Comparison of ENCODE assay signal across 29 cellular contexts in genomic region chr3:58731673-58732072, GRCh38.
"Had no signal": no experiment of that assay in that cellular context is flagged by ENCODE, and none has a peak within 500 bp of the region (broad histone marks: within the 10 kb centered on the region; RNA-seq: fewer than 3 reads in every experiment).

No MANE protein-coding gene starts in this region.

- FAIRE-seq: colon, keratinocyte had no signal

- ATAC-seq: activated CD4-positive, alpha-beta T cell treated with anti-CD3 and anti-CD28 coated beads for 36 hours; heart left ventricle; left colon; lower lobe of right lung; naive thymus-derived CD4-positive, alpha-beta T cell had no signal

- H3K27ac Mint-ChIP-seq: activated B cell treated with CpG ODN at 0.5 μM for 24 hours; activated CD4-positive, alpha-beta T cell treated with anti-CD3 and anti-CD28 coated beads for 36 hours; activated naive CD8-positive, alpha-beta T cell; activated T-cell treated with anti-CD3 and anti-CD28 coated beads, Interleukin-2, amount 50 U/mL, for 24 hours; activated T-helper 2 cell treated with anti-CD3 and anti-CD28 coated beads, Interferon-gamma antibody, Interleukin-2, Interleukin-4, amounts not matched to agents 10 μg/mL and 5 μg/mL and 100 μg/mL, durations not matched to agents 14 hours and 24 hours and 36 hours; endodermal cell; naive thymus-derived CD4-positive, alpha-beta T cell; stimulated activated naive CD8-positive, alpha-beta T cell treated with anti-CD3 and anti-CD28 coated beads, Interleukin-15, Interleukin-2, amounts not matched to agents 100 ng/mL and 50 ng/mL, for 24 hours had no signal

- H3K9me3 Mint-ChIP-seq: activated B cell treated with CpG ODN at 0.5 μM for 24 hours; activated T-cell treated with anti-CD3 and anti-CD28 coated beads, Interleukin-2, amount 50 U/mL, for 24 hours; activated T-helper 2 cell treated with anti-CD3 and anti-CD28 coated beads, Interferon-gamma antibody, Interleukin-2, Interleukin-4, amounts not matched to agents 10 μg/mL and 5 μg/mL and 100 μg/mL, durations not matched to agents 14 hours and 24 hours and 36 hours; endodermal cell; stimulated activated naive CD8-positive, alpha-beta T cell treated with anti-CD3 and anti-CD28 coated beads, Interleukin-15, Interleukin-2, amounts not matched to agents 100 ng/mL and 50 ng/mL, for 24 hours had no signal

- H3K4me3 Mint-ChIP-seq: activated B cell treated with CpG ODN at 0.5 μM for 24 hours; activated CD4-positive, alpha-beta T cell treated with anti-CD3 and anti-CD28 coated beads for 36 hours; activated naive CD8-positive, alpha-beta T cell; activated T-cell treated with anti-CD3 and anti-CD28 coated beads, Interleukin-2, amount 50 U/mL, for 24 hours; central memory CD8-positive, alpha-beta T cell; endodermal cell; naive thymus-derived CD4-positive, alpha-beta T cell; neural crest cell; stimulated activated naive CD8-positive, alpha-beta T cell treated with anti-CD3 and anti-CD28 coated beads, Interleukin-15, Interleukin-2, amounts not matched to agents 100 ng/mL and 50 ng/mL, for 24 hours had no signal

- H3K27ac ChIP-seq: adrenal gland, ascending aorta, dorsolateral prefrontal cortex, heart left ventricle, lower lobe of right lung, tibial nerve had no signal

- H3K36me3 Mint-ChIP-seq: activated naive CD8-positive, alpha-beta T cell; naive thymus-derived CD4-positive, alpha-beta T cell had no signal

- H3K4me1 Mint-ChIP-seq: activated B cell treated with CpG ODN at 0.5 μM for 24 hours; activated CD4-positive, alpha-beta T cell treated with anti-CD3 and anti-CD28 coated beads for 36 hours; central memory CD8-positive, alpha-beta T cell; endodermal cell; naive thymus-derived CD4-positive, alpha-beta T cell; neural crest cell had no signal

- H3K27me3 ChIP-seq: adrenal gland, ascending aorta, dorsolateral prefrontal cortex, tibial nerve had no signal

- H3K4me1 ChIP-seq: adrenal gland, ascending aorta, heart left ventricle, lower lobe of right lung, tibial nerve had no signal

- H3K4me3 ChIP-seq: adrenal gland, ascending aorta, dorsolateral prefrontal cortex, heart left ventricle, lower lobe of right lung, tibial nerve had no signal

- DNase-seq: activated B cell treated with CpG ODN at 0.5 μM for 24 hours; activated CD4-positive, alpha-beta T cell treated with anti-CD3 and anti-CD28 coated beads for 36 hours; activated CD4-positive, alpha-beta T cell treated with anti-CD3 and anti-CD28 coated beads, Interleukin-2, amount 50 U/mL, for 4 hours; activated CD8-positive, alpha-beta memory T cell treated with anti-CD3 and anti-CD28 coated beads for 24 hours; activated CD8-positive, alpha-beta memory T cell treated with anti-CD3 and anti-CD28 coated beads, Interleukin-2, amount 50 U/mL, for 4 hours; activated naive CD4-positive, alpha-beta T cell; activated T-cell treated with anti-CD3 and anti-CD28 coated beads, Interleukin-2, amount 50 U/mL, for 24 hours; adrenal gland; dorsolateral prefrontal cortex; endodermal cell; heart left ventricle; left colon; lower lobe of right lung; naive thymus-derived CD4-positive, alpha-beta T cell; occipital lobe; retina; stimulated activated CD4-positive, alpha-beta T cell treated with anti-CD3 and anti-CD28 coated beads, Interleukin-12 subunit alpha, Interleukin-12 subunit beta, amount 100 ng/mL, for 4 hours; stimulated activated CD4-positive, alpha-beta T cell treated with anti-CD3 and anti-CD28 coated beads, Interleukin-4, amount 100 ng/mL, for 4 hours; substantia nigra; T-helper 1 cell had no signal

- H3K9me3 ChIP-seq: adrenal gland, ascending aorta, heart left ventricle, lower lobe of right lung, tibial nerve had no signal

- H3K27me3 Mint-ChIP-seq: activated B cell treated with CpG ODN at 0.5 μM for 24 hours; central memory CD8-positive, alpha-beta T cell; stimulated activated naive CD8-positive, alpha-beta T cell treated with anti-CD3 and anti-CD28 coated beads, Interleukin-15, Interleukin-2, amounts not matched to agents 100 ng/mL and 50 ng/mL, for 24 hours had no signal

- H3K36me3 ChIP-seq: adrenal gland, ascending aorta, heart left ventricle, lower lobe of right lung, tibial nerve had no signal
